8 cellular contexts compared by ENCODE assay signal in genomic region chr22:20918663-20919220, GRCh38. TPM values are rescaled to one million over a fixed set of nuclear protein-coding genes. Genes with fewer than 3 reads are reported as not detected.
DNase-seq lines count a peak whose midpoint lies in the region; ATAC-seq and TF ChIP-seq lines count a peak whose summit lies in the region.

No MANE protein-coding gene starts in this region.

- intact Hi-C loops in body of pancreas (cut with DNase I) (loop anchor here (10.0 kb wide), 1 partner anchor 46 kb away; the partner anchor contains the start of gene AIFM3), mucosa of descending colon (cut with DNase I, micrococcal nuclease) (loop anchor here (5.0 to 10.0 kb wide), 2 partner anchors 39 to 66 kb away; partner anchors contain the start of gene LZTR1 (in 1 of the 2))

- H3K4me1 ChIP-seq in HUES6 (ENCODE audit: control insufficient read depth, insufficient read depth, low read length) (peaks cover 15% of the 10 kb centered on the region; the same call in 1 of the 2 replicates), body of pancreas (peaks cover 33% of the 10 kb centered on the region), mucosa of descending colon (ENCODE audit: low read depth) (peaks cover 14% of the 10 kb centered on the region)

- no peak for TF ChIP-seq CTCF in AG04449 (IDR thresholded peaks at IDR 0.05; ENCODE audit: insufficient read depth, low read length, missing control alignments)
- no peak for TF ChIP-seq CTCF in body of pancreas (IDR thresholded peaks at IDR 0.05)
- no peak for TF ChIP-seq CTCF in mucosa of descending colon (IDR thresholded peaks at IDR 0.05)

- H3K9ac ChIP-seq in HUES6 (ENCODE audit: low read length), result peak overlapping the region; percentile 92

- no peaks in the 10 kb centered on the region for H3K27me3 ChIP-seq in HUES6 (ENCODE audit: control insufficient read depth, insufficient read depth, low read length)
- no peaks in the 10 kb centered on the region for H3K27me3 ChIP-seq in body of pancreas

- 2 to 3% methylated on average over 18 to 19 of the region's 19 CpGs for whole genome bisulfite sequencing in body of pancreas, 2 donors

- H3K9me3 ChIP-seq in HUES6 (ENCODE audit: control insufficient read depth, insufficient read depth, low read depth, low read length) (no peaks in the 10 kb centered on the region), body of pancreas (no peaks in the 10 kb centered on the region), mucosa of descending colon (no peaks in the 10 kb centered on the region)

- no peak for TF ChIP-seq POLR2A in body of pancreas (IDR thresholded peaks at IDR 0.05)

- ATAC-seq in body of pancreas, result no peak
- ATAC-seq in mucosa of descending colon, result no peak

- POLR2A ChIA-PET in AG04449 (lab: Yijun Ruan, JAX), result no interaction called here

- CTCF ChIA-PET in AG04449 (lab: Yijun Ruan, JAX), result interaction anchor here (0.6 to 0.7 kb wide), 2 partner anchors 19 to 111 kb away, joined by 3 read pairs; no protein-coding TSS in a partner anchor

- peak overlapping the region; percentile 50; the same call in 1 of the 2 replicates for H3K27ac ChIP-seq in HUES6 (ENCODE audit: low read depth, low read length)
- H3K27ac ChIP-seq in body of pancreas, result peak overlapping the region in 2 of 4 donors; percentile 97 to 98

- H3K4me3 ChIP-seq in AG04449 (ENCODE audit: low read depth, low read length) (peak overlapping the region; percentile 95), HUES6 (ENCODE audit: low read depth, low read length) (peak overlapping the region; percentile 99), body of pancreas (peak overlapping the region; percentile 71 to 86), mucosa of descending colon (peak overlapping the region; percentile 69)

- H3K36me3 ChIP-seq in HUES6 (ENCODE audit: control insufficient read depth, insufficient read depth, low read length) (no peaks in the 10 kb centered on the region), body of pancreas (replicated peaks in 1 of 2; ENCODE audit: insufficient read depth in 1 of 2, low read depth in 2 of 2) (no peaks in the 10 kb centered on the region), mucosa of descending colon (ENCODE audit: low read depth) (no peaks in the 10 kb centered on the region)

- DNase-seq in AG04449 (ENCODE audit: low read depth, low spot score), result no peak
- DNase-seq in body of pancreas, result peak in 1 of 4 donors; percentile 17
- peak in 2 of 3 donors; percentile 17 to 34 for DNase-seq in mucosa of descending colon
- DNase-seq in pons (ENCODE audit: low spot score), result no peak
- no peak for DNase-seq in NCI-H748 (lab: John Stamatoyannopoulos, UW; ENCODE audit: unreplicated experiment)
- no peak for DNase-seq in C1 segment of cervical spinal cord (lab: John Stamatoyannopoulos, UW)
- no peak for DNase-seq in NCI-H446 treated with DMSO at 0.1 percent for 48 hours (lab: John Stamatoyannopoulos, UW)

RNA-seq across cellular contexts. Expression of gene CRKL, which starts 1.5 kb away (rescaled TPM):
- 10 to 100 TPM; 18.2 to 25.4 TPM for total RNA-seq in body of pancreas
- 10 to 100 TPM; 48.7 to 63.4 (median 55.3) TPM for total RNA-seq in mucosa of descending colon

RNA-seq across cellular contexts. Expression of gene AIFM3, which starts 48.3 kb away (rescaled TPM):
- total RNA-seq in body of pancreas (1 to 10 TPM in 1 of 2 donors, under 1 TPM in 1; 0.78 to 3.0 TPM), mucosa of descending colon (100 to 1,000 TPM in 2 of 3 donors, 10 to 100 TPM in 1; 73.1 to 239 (median 181) TPM)

RNA-seq across cellular contexts. Expression of gene SNAP29, which starts 59.9 kb away (rescaled TPM):
- total RNA-seq in body of pancreas (1 to 10 TPM; 7.6 to 9.6 TPM), mucosa of descending colon (10 to 100 TPM; 32.2 to 33.8 (median 32.5) TPM)

Comparison
In these comparisons a context has a peak if more than half of its experiments do, and no peak if none do; other contexts are left out.
1. DNase-seq: peak in mucosa of descending colon (2 of 3); none in AG04449 (single experiment), pons (single experiment), NCI-H748 (single experiment), C1 segment of cervical spinal cord (0 of 14) and NCI-H446 treated with DMSO at 0.1 percent for 48 hours (single experiment).
2. RNA of gene AIFM3, which starts 48.3 kb away (total RNA-seq): 73.1 to 239 TPM in mucosa of descending colon; 0.78 to 3.0 TPM in body of pancreas; every median in the first group is over 10 times any median in the second.
3. Peak in every context shown above with its lines, with median percentiles within 50 percentile points of each other: H3K4me3 ChIP-seq.